ENCODE assay signal across 2 cellular contexts in the genomic region with DNA sequence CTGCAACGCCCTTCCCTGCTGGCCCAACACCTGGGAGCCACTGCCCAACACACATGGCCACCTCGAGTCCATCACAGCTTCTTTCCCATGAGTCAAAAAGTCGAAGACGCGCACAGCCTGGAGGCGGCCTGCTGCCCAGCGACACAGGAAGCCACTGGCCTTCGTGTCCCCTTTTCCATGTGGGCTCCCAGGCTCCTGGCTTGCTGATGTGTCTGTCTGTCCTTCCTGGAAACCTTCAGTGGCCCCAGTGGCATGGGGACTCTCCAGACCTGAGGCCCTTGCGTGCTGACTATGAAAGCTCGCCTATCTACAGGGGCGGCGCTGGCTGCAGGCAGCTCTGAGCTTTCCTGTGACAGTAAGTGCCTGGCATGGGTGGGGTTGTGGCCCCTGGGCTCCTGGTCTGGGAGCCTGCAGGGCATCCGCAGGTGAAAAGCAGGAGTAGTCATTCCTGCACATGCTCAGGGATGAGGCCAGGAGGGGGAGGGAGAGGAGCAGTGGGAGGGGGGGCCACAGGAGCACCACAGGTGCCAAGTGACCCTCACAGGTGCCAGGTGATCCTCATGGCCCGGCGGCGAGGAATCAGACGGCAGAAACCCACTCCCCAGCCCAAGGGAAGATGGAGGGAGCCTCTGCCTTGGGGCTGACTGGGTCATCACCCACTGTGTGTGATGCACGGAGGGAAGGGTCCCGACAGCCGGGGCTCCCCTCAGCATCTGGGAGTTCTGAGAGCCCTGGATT.
TF ChIP-seq lines count a peak whose summit lies in the region.

No MANE protein-coding gene starts in this region.

TF ChIP-seq in HCT116, 20 proteins besides CTCF, POLR2A, EP300 and RAD21:
- no peak for TF ChIP-seq ZNF274 (IDR thresholded peaks at IDR 0.05; ENCODE audit: low read depth, low read length)

TF ChIP-seq in K562, 482 proteins besides CTCF, POLR2A, EP300 and RAD21:
- TF ChIP-seq RBM22 (IDR thresholded peaks at IDR 0.05; ENCODE audit: low read depth, low read length, poor library complexity, severe bottlenecking): peak; percentile 6
- TF ChIP-seq CHD4 (IDR thresholded peaks at IDR 0.05; ENCODE audit: insufficient read depth, insufficient replicate concordance, low read depth, low read length, poor library complexity, severe bottlenecking): no peak
- TF ChIP-seq L3MBTL2 (IDR thresholded peaks at IDR 0.05): 0 out of 2 replicates have a peak, but pooled peaks have one; percentile 15
- no peak for TF ChIP-seq HDAC6 (IDR thresholded peaks at IDR 0.05; ENCODE audit: low read depth, low read length)
- TF ChIP-seq, protein P1, sequence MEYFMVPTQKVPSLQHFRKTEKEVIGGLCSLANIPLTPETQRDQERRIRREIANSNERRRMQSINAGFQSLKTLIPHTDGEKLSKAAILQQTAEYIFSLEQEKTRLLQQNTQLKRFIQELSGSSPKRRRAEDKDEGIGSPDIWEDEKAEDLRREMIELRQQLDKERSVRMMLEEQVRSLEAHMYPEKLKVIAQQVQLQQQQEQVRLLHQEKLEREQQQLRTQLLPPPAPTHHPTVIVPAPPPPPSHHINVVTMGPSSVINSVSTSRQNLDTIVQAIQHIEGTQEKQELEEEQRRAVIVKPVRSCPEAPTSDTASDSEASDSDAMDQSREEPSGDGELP (CRISPR knock-in tag; IDR thresholded peaks at IDR 0.05; ENCODE audit: borderline replicate concordance): peak; percentile 36; the same call in 1 of the 2 replicates
- no peak for TF ChIP-seq SAFB (IDR thresholded peaks at IDR 0.05; ENCODE audit: borderline replicate concordance, low read depth, low read length)
- peak; percentile 36 to 37; a peak in 2 of 4 replicates for TF ChIP-seq NRF1 (conservative IDR thresholded peaks at IDR 0.05 in 1 of 2, IDR thresholded peaks at IDR 0.05 in 1 of 2)
- TF ChIP-seq, protein P2, sequence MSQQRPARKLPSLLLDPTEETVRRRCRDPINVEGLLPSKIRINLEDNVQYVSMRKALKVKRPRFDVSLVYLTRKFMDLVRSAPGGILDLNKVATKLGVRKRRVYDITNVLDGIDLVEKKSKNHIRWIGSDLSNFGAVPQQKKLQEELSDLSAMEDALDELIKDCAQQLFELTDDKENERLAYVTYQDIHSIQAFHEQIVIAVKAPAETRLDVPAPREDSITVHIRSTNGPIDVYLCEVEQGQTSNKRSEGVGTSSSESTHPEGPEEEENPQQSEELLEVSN (IDR thresholded peaks at IDR 0.05; ENCODE audit: borderline replicate concordance in 1 of 2, extremely low read depth in 1 of 2, insufficient read depth in 1 of 2, insufficient read length in 1 of 2, low read depth in 1 of 2, low read length in 1 of 2, poor library complexity in 1 of 2, severe bottlenecking in 1 of 2): peak; percentile 12 to 17
- peak; percentile 80 for TF ChIP-seq ZBTB33 (CRISPR knock-in tag; IDR thresholded peaks at IDR 0.05)
